In the genomic region with DNA sequence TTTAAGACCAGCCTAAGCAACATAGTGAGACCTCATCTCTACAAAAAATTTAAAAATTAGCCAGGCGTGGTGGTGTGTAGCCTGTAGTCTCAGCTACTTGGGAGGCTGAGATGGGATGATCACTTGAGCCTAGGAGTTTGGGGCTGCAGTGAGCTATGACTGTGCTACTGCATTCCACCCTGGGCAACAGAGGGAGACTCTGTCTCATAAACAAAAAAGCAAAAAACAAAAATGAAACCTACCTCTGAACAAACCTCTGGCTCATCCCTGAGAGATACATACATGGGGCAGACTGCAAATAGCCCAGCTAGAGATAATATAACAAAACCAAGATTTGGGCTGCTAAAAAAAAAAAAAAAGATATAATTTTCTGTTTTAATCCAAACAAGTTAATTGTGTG, we compare ENCODE assay signal across 12 cellular contexts. TPM values are rescaled to one million over a fixed set of nuclear protein-coding genes. Genes with fewer than 3 reads are reported as not detected.
DNase-seq lines count a peak whose midpoint lies in the region; ATAC-seq and TF ChIP-seq lines count a peak whose summit lies in the region.
"Had no signal": no experiment of that assay in that cellular context is flagged by ENCODE, and none has a peak within 500 bp of the region (broad histone marks: within the 10 kb centered on the region; RNA-seq: fewer than 3 reads in every experiment).

No MANE protein-coding gene starts in this region.

- H3K4me2 ChIP-seq in GM23338, result no peak overlapping the region

- no peaks in the 10 kb centered on the region for H3K36me3 ChIP-seq in GM23338 (ENCODE audit: insufficient read depth)
- H3K36me3 ChIP-seq: thoracic aorta had no signal

- no peak overlapping the region for H3K27ac Mint-ChIP-seq in GM23338
- H3K27ac Mint-ChIP-seq: CD4-positive, alpha-beta T cell had no signal

- H3K27me3 Mint-ChIP-seq in GM23338 (ENCODE audit: insufficient read depth, low read depth, poor library complexity), result no peaks in the 10 kb centered on the region

- no peaks in the 10 kb centered on the region for H3K27me3 ChIP-seq in GM23338 (ENCODE audit: insufficient read depth)

- TF ChIP-seq CTCF in AG10803 (conservative IDR thresholded peaks at IDR 0.05; ENCODE audit: low read length), result 0 out of 2 replicates have a peak, but pooled peaks have one; percentile 8
- TF ChIP-seq CTCF in GM23338 (conservative IDR thresholded peaks at IDR 0.05; ENCODE audit: low read depth in 2 of 2), result no peak

- H4K20me1 ChIP-seq in GM23338 (replicated peaks; ENCODE audit: insufficient read depth), result no peaks in the 10 kb centered on the region

- H2AFZ ChIP-seq in GM23338, result no peak overlapping the region

- H3K4me3 ChIP-seq in AG10803 (ENCODE audit: low read length), result no peak overlapping the region
- H3K4me3 ChIP-seq in GM23338, result no peak overlapping the region
- H3K4me3 ChIP-seq: thoracic aorta had no signal

- H3F3A ChIP-seq in GM23338 (replicated peaks; ENCODE audit: low read depth), result no peaks in the 10 kb centered on the region

- no peaks in the 10 kb centered on the region for H3K36me3 Mint-ChIP-seq in GM23338 (ENCODE audit: low read depth)

- peak; percentile 95 for ATAC-seq in GM18517 (IDR thresholded peaks at IDR 0.05; ENCODE audit: unreplicated experiment)
- ATAC-seq in GM23338, result no peak
- ATAC-seq in HG03558 (IDR thresholded peaks at IDR 0.05; ENCODE audit: extremely low read depth, unreplicated experiment), result peak; percentile 96

- H3K4me1 ChIP-seq in GM23338 (ENCODE audit: insufficient read depth), result no peaks in the 10 kb centered on the region

- H3K9me3 Mint-ChIP-seq in GM23338, result no peaks in the 10 kb centered on the region
- H3K9me3 Mint-ChIP-seq: CD4-positive, alpha-beta T cell had no signal

- H3K27ac ChIP-seq in GM23338 (ENCODE audit: low read depth), result no peak overlapping the region
- H3K27ac ChIP-seq: thoracic aorta had no signal

- DNase-seq in AG10803 (ENCODE audit: low read depth) (no peak), GM23338 (ENCODE audit: low spot score) (peak; percentile 11), AG08395 (ENCODE audit: low spot score) (no peak), RKO (ENCODE audit: low spot score) (no peak), NCI-H774 (lab: John Stamatoyannopoulos, UW) (no peak), NCI-H82 (lab: John Stamatoyannopoulos, UW) (no peak)
- DNase-seq: CD4-positive, alpha-beta T cell; NCI-H446; stimulated activated CD4-positive, alpha-beta T cell treated with anti-CD3 and anti-CD28 coated beads, Interleukin-1b, Interleukin-23, amount 100 ng/mL, for 48 hours had no signal

- H3K4me3 Mint-ChIP-seq in GM23338, result no peak overlapping the region
- H3K4me3 Mint-ChIP-seq: CD4-positive, alpha-beta T cell had no signal

- no peaks in the 10 kb centered on the region for H3K9me2 ChIP-seq in GM23338 (ENCODE audit: insufficient read depth)

- no peaks in the 10 kb centered on the region for H3K4me1 Mint-ChIP-seq in GM23338

- H3K79me2 ChIP-seq in GM23338 (replicated peaks; ENCODE audit: insufficient read depth), result no peaks in the 10 kb centered on the region

TF ChIP-seq in GM23338, 12 proteins besides CTCF, POLR2A, EP300 and RAD21 (continues in another document):
- no peak for TF ChIP-seq EZH2phosphoT487 (IDR thresholded peaks at IDR 0.05; ENCODE audit: unreplicated experiment)
- no peak for TF ChIP-seq STAT1 (IDR thresholded peaks at IDR 0.05; ENCODE audit: unreplicated experiment)
- TF ChIP-seq, protein P1, sequence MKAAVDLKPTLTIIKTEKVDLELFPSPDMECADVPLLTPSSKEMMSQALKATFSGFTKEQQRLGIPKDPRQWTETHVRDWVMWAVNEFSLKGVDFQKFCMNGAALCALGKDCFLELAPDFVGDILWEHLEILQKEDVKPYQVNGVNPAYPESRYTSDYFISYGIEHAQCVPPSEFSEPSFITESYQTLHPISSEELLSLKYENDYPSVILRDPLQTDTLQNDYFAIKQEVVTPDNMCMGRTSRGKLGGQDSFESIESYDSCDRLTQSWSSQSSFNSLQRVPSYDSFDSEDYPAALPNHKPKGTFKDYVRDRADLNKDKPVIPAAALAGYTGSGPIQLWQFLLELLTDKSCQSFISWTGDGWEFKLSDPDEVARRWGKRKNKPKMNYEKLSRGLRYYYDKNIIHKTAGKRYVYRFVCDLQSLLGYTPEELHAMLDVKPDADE (IDR thresholded peaks at IDR 0.05), result no peak
- TF ChIP-seq POLR2AphosphoS5 (IDR thresholded peaks at IDR 0.05; ENCODE audit: low read depth), result no peak
- no peak for TF ChIP-seq JUNB (IDR thresholded peaks at IDR 0.05; ENCODE audit: unreplicated experiment)
- TF ChIP-seq EZH2 (IDR thresholded peaks at IDR 0.05; ENCODE audit: low read depth, unreplicated experiment), result no peak
- no peak for TF ChIP-seq NANOG (IDR thresholded peaks at IDR 0.05; ENCODE audit: borderline replicate concordance)
- TF ChIP-seq ZNF462 (CRISPR knock-in tag; IDR thresholded peaks at IDR 0.05), result no peak
- TF ChIP-seq CREB1 (CRISPR knock-in tag; IDR thresholded peaks at IDR 0.05; ENCODE audit: low read depth), result no peak
- TF ChIP-seq ZNF114 (CRISPR knock-in tag; IDR thresholded peaks at IDR 0.05), result no peak
- no peak for TF ChIP-seq ZNF331 (CRISPR knock-in tag; IDR thresholded peaks at IDR 0.05; ENCODE audit: low read depth)

RNA-seq across cellular contexts. Expression of gene C10orf67, which starts 19.5 kb away (rescaled TPM):
- total RNA-seq in GM23338 (2014; rRNA removed; shearing (Covaris generic)), result not detected in 2 replicates
- 0.16 TPM in 2 replicates for polyA plus RNA-seq in GM23338 (2016; fragmentation: Nextera tagmentation; extraction: Ambion mirVana)
- total RNA-seq: CD4-positive, alpha-beta T cell; thoracic aorta had no signal
